Comparison of ENCODE assay signal across 22 cellular contexts in the genomic region with DNA sequence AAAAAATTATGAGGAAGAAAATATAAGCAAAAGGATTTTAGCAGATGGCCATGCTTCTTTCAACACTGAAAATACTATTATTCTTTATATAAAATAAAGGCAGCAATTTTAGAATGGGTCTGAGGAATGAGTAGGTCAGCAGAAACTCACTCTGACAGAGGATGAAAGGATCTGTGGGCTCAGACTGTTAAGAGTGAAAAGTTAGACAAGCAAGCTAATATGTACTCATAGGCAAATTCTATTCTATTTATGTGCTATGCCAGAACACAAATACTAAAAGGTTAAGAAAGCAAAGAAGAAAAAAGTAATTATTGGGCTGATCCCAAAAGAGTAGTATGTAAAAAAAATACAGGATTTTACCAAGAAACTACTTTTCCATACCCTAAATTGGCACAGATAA. TPM values are rescaled to one million over a fixed set of nuclear protein-coding genes. Genes with fewer than 3 reads are reported as not detected.
DNase-seq lines count a peak whose midpoint lies in the region; ATAC-seq and TF ChIP-seq lines count a peak whose summit lies in the region.
"Had no signal": no experiment of that assay in that cellular context is flagged by ENCODE, and none has a peak within 500 bp of the region (broad histone marks: within the 10 kb centered on the region; RNA-seq: fewer than 3 reads in every experiment).

No MANE protein-coding gene starts in this region.

- H3K4me3 Mint-ChIP-seq in activated naive CD8-positive, alpha-beta T cell treated with anti-CD3 and anti-CD28 coated beads for 36 hours, result no peak overlapping the region
- H3K4me3 Mint-ChIP-seq: CD14-positive monocyte, T-helper 17 cell had no signal

- no peaks in the 10 kb centered on the region for H3K36me3 ChIP-seq in osteoblast (ENCODE audit: insufficient read depth, low read length)
- H3K36me3 ChIP-seq: MG63, SJCRH30 had no signal

- H3K4me1 Mint-ChIP-seq in activated naive CD8-positive, alpha-beta T cell treated with anti-CD3 and anti-CD28 coated beads for 36 hours, result peaks cover 14% of the 10 kb centered on the region

- no peaks in the 10 kb centered on the region for H3K27me3 ChIP-seq in osteoblast (ENCODE audit: insufficient read depth, low read length)
- H3K27me3 ChIP-seq: MG63, SJCRH30 had no signal

- H3K9me3 ChIP-seq in osteoblast (ENCODE audit: low read depth, low read length), result no peaks in the 10 kb centered on the region
- H3K9me3 ChIP-seq: MG63, SJCRH30 had no signal

- DNase-seq in osteoblast (ENCODE audit: insufficient read length, low spot score, missing footprints) (peak; percentile 65), HUDEP-2 (lab: John Stamatoyannopoulos, UW; ENCODE audit: unreplicated experiment in 76 of 76) (no peak), NCI-H510A (lab: John Stamatoyannopoulos, UW) (no peak)
- no peak for DNase-seq in activated naive CD8-positive, alpha-beta T cell treated with anti-CD3 and anti-CD28 coated beads for 36 hours
- DNase-seq: ACHN, AML-193, COR-L47, GM23248, HCEC 1CT, Karpas-422, MG63, NCI-H1105, NCI-H1694, NCI-H226, NCI-H774, PC-9, SJCRH30, T-helper 17 cell had no signal

- peaks cover 88% of the 10 kb centered on the region for H3K79me2 ChIP-seq in osteoblast (ENCODE audit: insufficient read depth, low read length)

- H3K27ac ChIP-seq in osteoblast (ENCODE audit: low read depth, low read length), result no peak overlapping the region
- H3K27ac ChIP-seq: GM23248, PC-9, SJCRH30 had no signal

- no peak overlapping the region for H3K4me2 ChIP-seq in osteoblast (ENCODE audit: insufficient read depth, low read length)
- H3K4me2 ChIP-seq: PC-9 had no signal

- H2AFZ ChIP-seq in osteoblast (ENCODE audit: low read length), result no peak overlapping the region
- H2AFZ ChIP-seq: GM23248, PC-9 had no signal

- TF ChIP-seq CTCF in osteoblast (IDR thresholded peaks at IDR 0.05; ENCODE audit: extremely low read depth, low read depth, low read length), result no peak

- peaks cover 8% of the 10 kb centered on the region for H3K4me1 ChIP-seq in osteoblast (ENCODE audit: insufficient read depth, low read length)
- H3K4me1 ChIP-seq: SJCRH30 had no signal

- H4K20me1 ChIP-seq in osteoblast (ENCODE audit: insufficient read depth, low read length), result peaks cover 2% of the 10 kb centered on the region

- H3K27me3 Mint-ChIP-seq in activated naive CD8-positive, alpha-beta T cell treated with anti-CD3 and anti-CD28 coated beads for 36 hours, result no peaks in the 10 kb centered on the region
- H3K27me3 Mint-ChIP-seq: T-helper 17 cell had no signal

- peaks cover 39% of the 10 kb centered on the region for H3K36me3 Mint-ChIP-seq in activated naive CD8-positive, alpha-beta T cell treated with anti-CD3 and anti-CD28 coated beads for 36 hours

- ATAC-seq in GM19025 (IDR thresholded peaks at IDR 0.05; ENCODE audit: low read depth, unreplicated experiment) (peak; percentile 59), HG02571 (IDR thresholded peaks at IDR 0.05; ENCODE audit: unreplicated experiment) (peak; percentile 71), HG02885 (IDR thresholded peaks at IDR 0.05; ENCODE audit: poor library complexity, unreplicated experiment) (peak; percentile 37)
- ATAC-seq: T-helper 17 cell had no signal

- no peak overlapping the region for H3K27ac Mint-ChIP-seq in activated naive CD8-positive, alpha-beta T cell treated with anti-CD3 and anti-CD28 coated beads for 36 hours
- H3K27ac Mint-ChIP-seq: CD14-positive monocyte, T-helper 17 cell had no signal

- no peak overlapping the region for H3K4me3 ChIP-seq in osteoblast (ENCODE audit: insufficient read depth, low read length)
- H3K4me3 ChIP-seq: GM23248, MG63, PC-9, SJCRH30 had no signal

- H3K9me3 Mint-ChIP-seq in activated naive CD8-positive, alpha-beta T cell treated with anti-CD3 and anti-CD28 coated beads for 36 hours, result peaks cover 20% of the 10 kb centered on the region

RNA-seq across cellular contexts. Expression of a gene that starts 13.9 kb away (rescaled TPM):
- total RNA-seq in osteoblast, result 13.3 and 15.9 TPM in 2 replicates
- total RNA-seq in activated naive CD8-positive, alpha-beta T cell treated with anti-CD3 and anti-CD28 coated beads for 36 hours, result 1 to 10 TPM; 4.6 to 7.1 TPM
